In genomic region chr1:203627819-203628184, GRCh38 we compare ENCODE assay signal across 8 cellular contexts. TPM values are rescaled to one million over a fixed set of nuclear protein-coding genes. Genes with fewer than 3 reads are reported as not detected.
A peak's percentile ranks its signal among the peaks of the same experiment; 100 is the strongest.
DNase-seq lines count a peak whose midpoint lies in the region; ATAC-seq and TF ChIP-seq lines count a peak whose summit lies in the region.

No MANE protein-coding gene starts in this region.

- ATAC-seq in sciatic nerve (peak; percentile 10), HG02885 (IDR thresholded peaks at IDR 0.05; ENCODE audit: poor library complexity, unreplicated experiment) (no peak)

- H2AFZ ChIP-seq in Loucy (ENCODE audit: low read length) = no peak overlapping the region

- intact Hi-C loops in sciatic nerve (cut with DNase I) = loop anchor here (5.0 to 10.0 kb wide), 2 partner anchors 64 to 123 kb away; no protein-coding TSS in a partner anchor

- DNase-seq in DMS153 (lab: John Stamatoyannopoulos, UW) (peak; percentile 11), right atrium auricular region (ENCODE audit: low spot score) (no peak), sciatic nerve (ENCODE audit: low spot score) (no peak), NCI-H1436 treated with DMSO at 0.1 percent for 48 hours (lab: John Stamatoyannopoulos, UW) (no peak), NCI-H226 (no peak)

- H3K9me3 Mint-ChIP-seq in activated naive CD8-positive, alpha-beta T cell (ENCODE audit: low read depth) = no peaks in the 10 kb centered on the region

- H3K27me3 Mint-ChIP-seq in activated naive CD8-positive, alpha-beta T cell = no peaks in the 10 kb centered on the region

- TF ChIP-seq CTCF in Loucy (conservative IDR thresholded peaks at IDR 0.05; ENCODE audit: low read length) = no peak
- no peak for TF ChIP-seq CTCF in right atrium auricular region (IDR thresholded peaks at IDR 0.05)

- no peaks in the 10 kb centered on the region for H3K27me3 ChIP-seq in Loucy (ENCODE audit: insufficient read depth, low read length, poor library complexity, severe bottlenecking)
- H3K27me3 ChIP-seq in right atrium auricular region = no peaks in the 10 kb centered on the region

- H3K36me3 Mint-ChIP-seq in activated naive CD8-positive, alpha-beta T cell = peaks cover 2% of the 10 kb centered on the region

- H3K4me1 Mint-ChIP-seq in activated naive CD8-positive, alpha-beta T cell (ENCODE audit: low read depth) = peaks cover 58% of the 10 kb centered on the region

- peak overlapping the region; percentile 94 for H3K4me2 ChIP-seq in Loucy (ENCODE audit: low read depth, low read length, poor library complexity, severe bottlenecking)

- H3F3A ChIP-seq in Loucy (ENCODE audit: low read depth) = peaks cover 10% of the 10 kb centered on the region

- H3K79me2 ChIP-seq in Loucy (ENCODE audit: insufficient read depth, low read length) = peaks cover 61% of the 10 kb centered on the region

- H3K9me3 ChIP-seq in Loucy (ENCODE audit: insufficient read depth, low read depth, low read length) (no peaks in the 10 kb centered on the region), right atrium auricular region (no peaks in the 10 kb centered on the region)

- peak overlapping the region; percentile 93 to 94 for H3K27ac ChIP-seq in right atrium auricular region

- H3K36me3 ChIP-seq in Loucy (ENCODE audit: insufficient read depth, low read length) (no peaks in the 10 kb centered on the region), right atrium auricular region (no peaks in the 10 kb centered on the region)

- H3K27ac Mint-ChIP-seq in activated naive CD8-positive, alpha-beta T cell = peak overlapping the region; percentile 88

- peak overlapping the region; percentile 86 for H3K4me3 Mint-ChIP-seq in activated naive CD8-positive, alpha-beta T cell

- H3K4me1 ChIP-seq in Loucy (ENCODE audit: insufficient read depth, low read length, poor library complexity, severe bottlenecking) (peaks cover 61% of the 10 kb centered on the region), right atrium auricular region (peaks cover 0 to 55% of the 10 kb centered on the region in 2 donors)

- H4K20me1 ChIP-seq in Loucy (ENCODE audit: insufficient read depth, low read length, poor library complexity, severe bottlenecking) = peaks cover 42% of the 10 kb centered on the region

- H3K4me3 ChIP-seq in Loucy (ENCODE audit: low read length, poor library complexity, severe bottlenecking) = peak overlapping the region; percentile 97
- H3K4me3 ChIP-seq in right atrium auricular region = peak overlapping the region; percentile 62 to 73

- peak overlapping the region; percentile 97 for H3K9ac ChIP-seq in Loucy (ENCODE audit: low read depth, low read length, poor library complexity, severe bottlenecking)

- no peaks in the 10 kb centered on the region for H3K9me2 ChIP-seq in Loucy (replicated peaks; ENCODE audit: low read depth, low read length)

RNA-seq across cellular contexts. Expression of gene ATP2B4, which starts 1.2 kb away (rescaled TPM):
- total RNA-seq in right atrium auricular region (100 to 1,000 TPM in 1 of 2 donors, 10 to 100 TPM in 1; 86.1 to 171 TPM), sciatic nerve (107 TPM)
